Comparison of ENCODE assay signal across 1 cellular context in the genomic region with DNA sequence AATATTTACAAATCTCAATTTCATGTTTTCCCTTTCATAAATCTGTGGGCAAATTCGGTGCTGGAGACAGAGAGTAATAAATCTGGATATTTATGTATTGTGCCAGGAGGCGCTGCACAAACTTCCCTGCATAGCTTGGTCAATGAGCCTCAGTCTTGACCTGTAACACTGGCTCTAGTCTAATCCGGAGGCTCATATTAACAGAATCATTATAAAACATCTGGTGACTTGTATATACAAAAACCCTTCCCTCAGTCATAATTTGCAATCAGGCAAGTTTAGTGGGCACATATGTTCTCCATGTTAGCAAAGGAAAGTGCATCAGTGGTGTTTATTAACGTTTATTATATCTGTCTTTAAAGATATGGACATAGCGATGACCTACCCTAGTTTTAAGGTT.
TF ChIP-seq lines count a peak whose summit lies in the region.

No MANE protein-coding gene starts in this region.

TF ChIP-seq in IMR-90, 13 proteins besides CTCF, POLR2A, EP300 and RAD21:
- TF ChIP-seq RCOR1 (IDR thresholded peaks at IDR 0.05; ENCODE audit: insufficient replicate concordance, low read length), result no peak
- TF ChIP-seq, protein P1, sequence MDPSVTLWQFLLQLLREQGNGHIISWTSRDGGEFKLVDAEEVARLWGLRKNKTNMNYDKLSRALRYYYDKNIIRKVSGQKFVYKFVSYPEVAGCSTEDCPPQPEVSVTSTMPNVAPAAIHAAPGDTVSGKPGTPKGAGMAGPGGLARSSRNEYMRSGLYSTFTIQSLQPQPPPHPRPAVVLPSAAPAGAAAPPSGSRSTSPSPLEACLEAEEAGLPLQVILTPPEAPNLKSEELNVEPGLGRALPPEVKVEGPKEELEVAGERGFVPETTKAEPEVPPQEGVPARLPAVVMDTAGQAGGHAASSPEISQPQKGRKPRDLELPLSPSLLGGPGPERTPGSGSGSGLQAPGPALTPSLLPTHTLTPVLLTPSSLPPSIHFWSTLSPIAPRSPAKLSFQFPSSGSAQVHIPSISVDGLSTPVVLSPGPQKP (IDR thresholded peaks at IDR 0.05; ENCODE audit: borderline replicate concordance, low read depth, low read length), result no peak
- no peak for TF ChIP-seq MAFK (IDR thresholded peaks at IDR 0.05; ENCODE audit: low read depth, low read length)
- no peak for TF ChIP-seq SMC3 (IDR thresholded peaks at IDR 0.05; ENCODE audit: low read depth, low read length)
- no peak for TF ChIP-seq BHLHE40 (IDR thresholded peaks at IDR 0.05; ENCODE audit: low read depth, low read length)
- no peak for TF ChIP-seq MXI1 (IDR thresholded peaks at IDR 0.05; ENCODE audit: borderline replicate concordance, low read depth, low read length)
- no peak for TF ChIP-seq MAZ (IDR thresholded peaks at IDR 0.05; ENCODE audit: borderline replicate concordance, low read depth, low read length)
- TF ChIP-seq NFE2L2 (IDR thresholded peaks at IDR 0.05; ENCODE audit: low read depth, low read length), result no peak
- no peak for TF ChIP-seq FOS (IDR thresholded peaks at IDR 0.05; ENCODE audit: low read depth, low read length)
- no peak for TF ChIP-seq CHD1 (IDR thresholded peaks at IDR 0.05; ENCODE audit: low read depth, low read length)
- TF ChIP-seq RFX5 (IDR thresholded peaks at IDR 0.05; ENCODE audit: low read depth, low read length), result no peak
- TF ChIP-seq CEBPB (IDR thresholded peaks at IDR 0.05; ENCODE audit: low read depth, low read length), result no peak
- TF ChIP-seq, protein P2, sequence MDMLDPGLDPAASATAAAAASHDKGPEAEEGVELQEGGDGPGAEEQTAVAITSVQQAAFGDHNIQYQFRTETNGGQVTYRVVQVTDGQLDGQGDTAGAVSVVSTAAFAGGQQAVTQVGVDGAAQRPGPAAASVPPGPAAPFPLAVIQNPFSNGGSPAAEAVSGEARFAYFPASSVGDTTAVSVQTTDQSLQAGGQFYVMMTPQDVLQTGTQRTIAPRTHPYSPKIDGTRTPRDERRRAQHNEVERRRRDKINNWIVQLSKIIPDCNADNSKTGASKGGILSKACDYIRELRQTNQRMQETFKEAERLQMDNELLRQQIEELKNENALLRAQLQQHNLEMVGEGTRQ (IDR thresholded peaks at IDR 0.05; ENCODE audit: low read depth, low read length), result no peak
